Comparison of ENCODE assay signal across 1 cellular context in the genomic region with DNA sequence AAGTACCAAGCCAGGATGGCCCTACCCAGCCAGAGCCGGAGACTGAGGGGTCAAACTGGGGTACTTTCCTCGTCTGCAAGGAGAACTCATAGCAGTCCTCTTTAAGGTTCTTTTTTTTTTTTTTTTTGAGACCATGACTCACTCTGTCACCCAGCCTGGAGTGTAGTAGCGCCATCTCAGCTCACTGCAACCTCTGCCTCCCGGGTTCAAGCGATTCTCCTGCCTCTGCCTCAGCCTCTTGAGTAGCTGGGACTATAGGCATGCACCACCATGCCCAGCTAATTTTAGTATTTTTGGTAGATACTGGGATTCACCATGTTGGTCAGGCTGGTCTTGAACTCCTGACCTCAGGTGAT.
TF ChIP-seq lines count a peak whose summit lies in the region.

No MANE protein-coding gene starts in this region.

TF ChIP-seq in HEK293T, 16 proteins besides CTCF, POLR2A, EP300 and RAD21:
- 0 out of 2 replicates have a peak, but pooled peaks have one; percentile 11 for TF ChIP-seq ZNF384 (IDR thresholded peaks at IDR 0.05)
